ENCODE assay signal across 1 cellular context in the genomic region with DNA sequence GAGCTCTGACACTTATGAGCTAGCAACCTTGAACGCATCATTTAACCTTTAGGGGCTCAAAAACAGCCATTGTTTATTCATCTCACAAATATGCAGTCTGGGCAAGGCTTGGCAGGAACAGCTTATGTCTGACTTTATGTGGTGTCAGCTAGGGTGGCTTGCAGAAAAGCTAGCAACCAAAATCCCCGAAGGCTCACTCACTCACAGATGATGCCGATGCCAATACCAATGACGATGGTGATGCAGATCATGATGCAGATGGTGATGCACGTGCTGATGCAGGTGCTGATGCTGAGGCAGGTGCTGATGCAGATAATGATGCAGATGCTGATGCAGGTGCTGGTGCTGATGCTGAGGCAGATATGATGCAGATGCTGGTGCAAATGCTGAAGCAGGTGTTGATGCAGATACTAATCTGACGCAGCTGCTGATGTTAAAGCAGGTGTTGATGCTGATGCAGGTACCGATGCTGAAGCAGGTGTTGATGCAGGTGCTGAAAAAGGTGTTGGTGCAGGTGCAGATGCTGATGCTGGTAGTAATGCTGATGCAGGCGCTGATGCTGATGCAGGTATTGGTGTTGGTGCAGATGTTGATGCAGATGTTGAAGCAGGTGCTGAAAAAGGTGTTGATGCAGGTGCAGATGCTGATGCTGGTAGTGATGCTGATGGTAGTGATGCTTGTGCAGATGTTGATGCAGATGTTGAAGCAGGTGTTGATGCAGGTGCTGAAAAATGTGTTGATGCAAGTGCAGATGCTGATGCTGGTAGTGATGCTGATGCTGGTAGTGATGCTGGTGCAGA.
TF ChIP-seq lines count a peak whose summit lies in the region.

No MANE protein-coding gene starts in this region.

TF ChIP-seq in H1, 55 proteins besides CTCF, POLR2A, EP300 and RAD21:
- no peak for TF ChIP-seq TCF12 (IDR thresholded peaks at IDR 0.05; ENCODE audit: low read depth, low read length)
- TF ChIP-seq SIRT6 (IDR thresholded peaks at IDR 0.05; ENCODE audit: low read length), result no peak
- no peak for TF ChIP-seq ASH2L (IDR thresholded peaks at IDR 0.05; ENCODE audit: low read length)
- TF ChIP-seq CBX5 (IDR thresholded peaks at IDR 0.05; ENCODE audit: low read depth, low read length), result no peak
- TF ChIP-seq POLR2AphosphoS5 (IDR thresholded peaks at IDR 0.05; ENCODE audit: low read depth, low read length), result no peak
- TF ChIP-seq SP1 (IDR thresholded peaks at IDR 0.05; ENCODE audit: low read depth, low read length), result no peak
- TF ChIP-seq RXRA (IDR thresholded peaks at IDR 0.05; ENCODE audit: insufficient read depth, low read depth, low read length), result no peak
- no peak for TF ChIP-seq CHD2 (IDR thresholded peaks at IDR 0.05; ENCODE audit: low read length)
- TF ChIP-seq NRF1 (IDR thresholded peaks at IDR 0.05; ENCODE audit: low read depth, low read length), result no peak
- no peak for TF ChIP-seq YY1 (IDR thresholded peaks at IDR 0.05; ENCODE audit: low read depth, low read length)
- TF ChIP-seq E2F6 (IDR thresholded peaks at IDR 0.05), result no peak
TF ChIP-seq in H1: peak in this region for 0.
